14 cellular contexts compared by ENCODE assay signal in the genomic region with DNA sequence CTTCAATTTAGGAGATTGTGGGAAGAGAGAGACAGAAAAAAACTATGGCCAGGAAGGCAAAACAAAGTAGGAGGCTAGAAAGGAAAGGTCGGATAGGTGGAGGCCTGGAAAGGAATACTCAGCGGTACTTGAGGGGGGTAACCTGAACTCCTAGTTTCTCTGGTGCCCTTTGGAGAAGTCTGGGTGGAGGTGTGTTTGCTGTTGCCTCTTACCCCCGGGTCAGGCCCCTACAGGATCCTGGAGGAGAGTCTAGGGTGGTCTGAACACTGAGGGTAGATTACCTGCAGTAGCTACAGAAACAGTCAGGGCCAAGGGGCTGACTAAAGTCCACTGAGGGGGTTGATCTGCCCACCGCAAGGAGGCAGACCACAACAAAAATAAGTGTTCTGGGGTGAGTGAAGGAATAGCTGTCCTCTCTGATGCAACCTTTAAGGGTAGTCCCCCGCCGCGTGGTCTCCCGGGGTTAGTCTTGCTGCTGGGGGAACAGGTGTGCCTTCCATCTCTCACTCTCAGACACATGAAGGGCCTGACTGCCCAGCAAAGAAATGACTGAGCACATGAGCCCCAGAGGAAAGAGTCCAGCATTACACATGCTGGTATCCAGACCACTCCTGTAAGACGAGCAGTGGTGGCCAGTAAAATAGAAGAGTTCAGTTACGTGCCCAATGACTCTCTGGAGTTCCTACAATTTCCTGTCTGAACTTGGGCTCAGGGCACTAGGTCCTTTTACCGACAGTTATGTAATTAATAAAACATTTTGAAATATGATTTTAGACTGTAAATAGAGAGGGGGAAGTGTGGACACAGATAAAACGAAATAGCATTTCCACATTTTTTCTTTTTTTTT. TPM values are rescaled to one million over a fixed set of nuclear protein-coding genes. Genes with fewer than 3 reads are reported as not detected.
DNase-seq lines count a peak whose midpoint lies in the region; ATAC-seq and TF ChIP-seq lines count a peak whose summit lies in the region.
"Had no signal": no experiment of that assay in that cellular context is flagged by ENCODE, and none has a peak within 500 bp of the region (broad histone marks: within the 10 kb centered on the region; RNA-seq: fewer than 3 reads in every experiment).

No MANE protein-coding gene starts in this region.

- POLR2A ChIA-PET in CD4-positive, alpha-beta T cell (lab: Charles Lee), result no interaction called here

- no peaks in the 10 kb centered on the region for H3K9me3 Mint-ChIP-seq in activated CD8-positive, alpha-beta memory T cell treated with anti-CD3 and anti-CD28 coated beads, Interleukin-2, amount 10 ng/mL, durations not matched to agents 7 days and 5 days (ENCODE audit: low read depth)
- H3K9me3 Mint-ChIP-seq in CD4-positive, alpha-beta T cell, result no peaks in the 10 kb centered on the region
- H3K9me3 Mint-ChIP-seq in activated T-cell treated with anti-CD3 and anti-CD28 coated beads, Interleukin-2, amount 50 U/mL, for 4 hours, result no peaks in the 10 kb centered on the region
- H3K9me3 Mint-ChIP-seq: activated T-cell treated with anti-CD3 and anti-CD28 coated beads, Interleukin-2, amount 50 U/mL, for 72 hours had no signal

- CTCF ChIA-PET in activated CD8-positive, alpha-beta memory T cell treated with anti-CD3 and anti-CD28 coated beads, Interleukin-2, amount 10 ng/mL, durations not matched to agents 7 days and 5 days (lab: Charles Lee), result interaction anchor here (1.7 kb wide), 1 partner anchor 33 kb away, joined by 4 read pairs; no protein-coding TSS in a partner anchor
- CTCF ChIA-PET in CD4-positive, alpha-beta T cell (lab: Charles Lee), result no interaction called here

- H3K4me3 Mint-ChIP-seq in activated CD8-positive, alpha-beta memory T cell treated with anti-CD3 and anti-CD28 coated beads, Interleukin-2, amount 10 ng/mL, durations not matched to agents 7 days and 5 days, result no peak overlapping the region
- no peak overlapping the region for H3K4me3 Mint-ChIP-seq in CD4-positive, alpha-beta T cell
- H3K4me3 Mint-ChIP-seq in activated T-cell treated with anti-CD3 and anti-CD28 coated beads, Interleukin-2, amount 50 U/mL, for 4 hours, result no peak overlapping the region
- H3K4me3 Mint-ChIP-seq: activated T-cell treated with anti-CD3 and anti-CD28 coated beads, Interleukin-2, amount 50 U/mL, for 72 hours had no signal

- no peaks in the 10 kb centered on the region for H3K27me3 ChIP-seq in CD4-positive, alpha-beta T cell (ENCODE audit: control insufficient read depth, insufficient read depth, low read length)

- peak; percentile 0 for TF ChIP-seq CTCF in astrocyte of the spinal cord (IDR thresholded peaks at IDR 0.05; ENCODE audit: low read depth, low read length)
- no peak for TF ChIP-seq CTCF in CD4-positive, alpha-beta T cell (IDR thresholded peaks at IDR 0.05)

- H3K27me3 Mint-ChIP-seq in activated CD8-positive, alpha-beta memory T cell treated with anti-CD3 and anti-CD28 coated beads, Interleukin-2, amount 10 ng/mL, durations not matched to agents 7 days and 5 days, result no peaks in the 10 kb centered on the region
- H3K27me3 Mint-ChIP-seq in CD4-positive, alpha-beta T cell, result no peaks in the 10 kb centered on the region
- no peaks in the 10 kb centered on the region for H3K27me3 Mint-ChIP-seq in activated T-cell treated with anti-CD3 and anti-CD28 coated beads, Interleukin-2, amount 50 U/mL, for 4 hours (ENCODE audit: low read depth)

- in situ Hi-C loops in astrocyte of the spinal cord (cut with HindIII; ENCODE audit: low sequenced_read_pairs), result no loop called here

- DNase-seq in activated CD8-positive, alpha-beta memory T cell treated with anti-CD3 and anti-CD28 coated beads, Interleukin-2, amount 50 U/mL, for 48 hours, result peak; percentile 22
- no peak for DNase-seq in activated CD8-positive, alpha-beta memory T cell treated with anti-CD3 and anti-CD28 coated beads, Interleukin-2, amount 10 ng/mL, durations not matched to agents 7 days and 5 days
- DNase-seq in astrocyte of the spinal cord (ENCODE audit: low read depth, low spot score) (no peak), iris pigment epithelial cell (ENCODE audit: low read depth) (peak; percentile 79), stromal cell of bone marrow (ENCODE audit: low read depth) (peak; percentile 42), caudate nucleus (lab: John Stamatoyannopoulos, UW) (no peak)
- DNase-seq in CD4-positive, alpha-beta T cell, result no peak
- no peak for DNase-seq in activated T-cell treated with anti-CD3 and anti-CD28 coated beads, Interleukin-2, amount 50 U/mL, for 4 hours
- DNase-seq: 8988T; activated T-cell treated with anti-CD3 and anti-CD28 coated beads, Interleukin-2, amount 50 U/mL, for 72 hours; DND-41; NCI-H510A treated with DMSO at 0.1 percent for 48 hours; SHP77 treated with DMSO at 0.1 percent for 48 hours had no signal

- H3K27ac ChIP-seq in CD4-positive, alpha-beta T cell (ENCODE audit: low read depth, low read length), result no peak overlapping the region
- no peak overlapping the region for H3K27ac ChIP-seq in caudate nucleus (ENCODE audit: low read depth, low read length)

- H3K9me3 ChIP-seq in CD4-positive, alpha-beta T cell (ENCODE audit: control insufficient read depth, low read length), result no peaks in the 10 kb centered on the region

- no peak overlapping the region for H3K4me3 ChIP-seq in astrocyte of the spinal cord (ENCODE audit: low read depth, low read length)
- H3K4me3 ChIP-seq: lung had no signal

- no peak overlapping the region for H3K27ac Mint-ChIP-seq in activated CD8-positive, alpha-beta memory T cell treated with anti-CD3 and anti-CD28 coated beads, Interleukin-2, amount 10 ng/mL, durations not matched to agents 7 days and 5 days
- no peak overlapping the region for H3K27ac Mint-ChIP-seq in CD4-positive, alpha-beta T cell
- H3K27ac Mint-ChIP-seq: activated T-cell treated with anti-CD3 and anti-CD28 coated beads, Interleukin-2, amount 50 U/mL, for 72 hours had no signal

- no peaks in the 10 kb centered on the region for H3K4me1 Mint-ChIP-seq in activated CD8-positive, alpha-beta memory T cell treated with anti-CD3 and anti-CD28 coated beads, Interleukin-2, amount 10 ng/mL, durations not matched to agents 7 days and 5 days
- no peaks in the 10 kb centered on the region for H3K4me1 Mint-ChIP-seq in CD4-positive, alpha-beta T cell (ENCODE audit: low read depth)
- no peaks in the 10 kb centered on the region for H3K4me1 Mint-ChIP-seq in activated T-cell treated with anti-CD3 and anti-CD28 coated beads, Interleukin-2, amount 50 U/mL, for 4 hours (ENCODE audit: low read depth)

- no peak for ATAC-seq in activated CD8-positive, alpha-beta memory T cell treated with anti-CD3 and anti-CD28 coated beads, Interleukin-2, amount 10 ng/mL, durations not matched to agents 7 days and 5 days
- no peak for ATAC-seq in CD4-positive, alpha-beta T cell (ENCODE audit: poor library complexity)
- ATAC-seq in activated T-cell treated with anti-CD3 and anti-CD28 coated beads, Interleukin-2, amount 50 U/mL, for 4 hours, result no peak
- ATAC-seq: activated T-cell treated with anti-CD3 and anti-CD28 coated beads, Interleukin-2, amount 50 U/mL, for 72 hours had no signal

- peaks cover 16% of the 10 kb centered on the region for H3K36me3 Mint-ChIP-seq in activated CD8-positive, alpha-beta memory T cell treated with anti-CD3 and anti-CD28 coated beads, Interleukin-2, amount 10 ng/mL, durations not matched to agents 7 days and 5 days
- H3K36me3 Mint-ChIP-seq in CD4-positive, alpha-beta T cell (ENCODE audit: low read depth), result peaks cover 35% of the 10 kb centered on the region
- peaks cover 38% of the 10 kb centered on the region for H3K36me3 Mint-ChIP-seq in activated T-cell treated with anti-CD3 and anti-CD28 coated beads, Interleukin-2, amount 50 U/mL, for 4 hours (ENCODE audit: insufficient read depth)

- intact Hi-C loops in CD4-positive, alpha-beta T cell (cut with DNase I, micrococcal nuclease), result no loop called here

RNA-seq across cellular contexts. Expression of a gene that starts 59.5 kb away (rescaled TPM):
- 10 to 100 TPM; 54.1 to 82.8 TPM for total RNA-seq in activated CD8-positive, alpha-beta memory T cell treated with anti-CD3 and anti-CD28 coated beads, Interleukin-2, amount 10 ng/mL, durations not matched to agents 7 days and 5 days
- total RNA-seq in CD4-positive, alpha-beta T cell, result 1 to 10 TPM; 8.8 to 9.7 TPM
- total RNA-seq in activated T-cell treated with anti-CD3 and anti-CD28 coated beads, Interleukin-2, amount 50 U/mL, for 4 hours, result 100 to 1,000 TPM; 170 to 193 (median 190) TPM

Comparison
In these comparisons a context has a peak if more than half of its experiments do, and no peak if none do; other contexts are left out.
1. DNase-seq: peak in activated CD8-positive, alpha-beta memory T cell treated with anti-CD3 and anti-CD28 coated beads, Interleukin-2, amount 50 U/mL, for 48 hours (single experiment), iris pigment epithelial cell (single experiment) and stromal cell of bone marrow (single experiment); none in activated CD8-positive, alpha-beta memory T cell treated with anti-CD3 and anti-CD28 coated beads, Interleukin-2, amount 10 ng/mL, durations not matched to agents 7 days and 5 days (single experiment), astrocyte of the spinal cord (single experiment), CD4-positive, alpha-beta T cell (0 of 10), activated T-cell treated with anti-CD3 and anti-CD28 coated beads, Interleukin-2, amount 50 U/mL, for 4 hours (single experiment) and caudate nucleus (0 of 61).
2. RNA of a gene that starts 59.5 kb away (total RNA-seq): 170 to 193 TPM in activated T-cell treated with anti-CD3 and anti-CD28 coated beads, Interleukin-2, amount 50 U/mL, for 4 hours and 54.1 to 82.8 TPM in activated CD8-positive, alpha-beta memory T cell treated with anti-CD3 and anti-CD28 coated beads, Interleukin-2, amount 10 ng/mL, durations not matched to agents 7 days and 5 days; 8.8 to 9.7 TPM in CD4-positive, alpha-beta T cell; every median in the first group is over 4 times any median in the second.